In genomic region chr15:29924750-29925149, GRCh38 we compare ENCODE assay signal across 9 cellular contexts.
A peak's percentile ranks its signal among the peaks of the same experiment; 100 is the strongest.
DNase-seq lines count a peak whose midpoint lies in the region; ATAC-seq, FAIRE-seq and TF ChIP-seq lines count a peak whose summit lies in the region.
"Had no signal": no experiment of that assay in that cellular context is flagged by ENCODE, and none has a peak within 500 bp of the region (broad histone marks: within the 10 kb centered on the region; RNA-seq: fewer than 3 reads in every experiment).

No MANE protein-coding gene starts in this region.

- H3K4me3 ChIP-seq in AG10803 (ENCODE audit: low read length), result no peak overlapping the region
- no peak overlapping the region for H3K4me3 ChIP-seq in HepG2 (replicated peaks in 1 of 3; ENCODE audit: insufficient read depth in 1 of 3, low read depth in 2 of 3, low read length in 3 of 3)

- BruUV-seq in HepG2 (replicated peaks; lab: Mats Ljungman, UMichigan), result no TSS peak

- CTCF ChIA-PET in HepG2 (lab: Yijun Ruan, JAX; ENCODE audit: low intra/inter-chr PET ratio, low total read pairs), result interaction anchor here (2.8 kb wide), 1 partner anchor 256 kb away, joined by 42 read pairs; no protein-coding TSS in a partner anchor

- no peak overlapping the region for H3K9ac ChIP-seq in HepG2 (ENCODE audit: insufficient read depth, low read depth, low read length)

- H3K27ac Mint-ChIP-seq in natural killer cell, result no peak overlapping the region
- H3K27ac Mint-ChIP-seq: activated naive CD8-positive, alpha-beta T cell treated with anti-CD3 and anti-CD28 coated beads, Interleukin-2, amount 10 ng/mL, durations not matched to agents 7 days and 5 days had no signal

- H2AFZ ChIP-seq in HepG2 (ENCODE audit: low read length), result no peak overlapping the region

- no peaks in the 10 kb centered on the region for H3K4me1 Mint-ChIP-seq in natural killer cell
- H3K4me1 Mint-ChIP-seq: activated naive CD8-positive, alpha-beta T cell treated with anti-CD3 and anti-CD28 coated beads, Interleukin-2, amount 10 ng/mL, durations not matched to agents 7 days and 5 days had no signal

- intact Hi-C loops in HepG2 (cut with micrococcal nuclease; ENCODE audit: unreplicated experiment) (loop anchor here (5.0 kb wide), 1 partner anchor 102 kb away; the partner anchor contains the start of gene TJP1), natural killer cell (cut with micrococcal nuclease) (no loop called here)

- TF ChIP-seq CTCF in AG10803 (conservative IDR thresholded peaks at IDR 0.05; ENCODE audit: low read length) (no peak), HepG2 (CRISPR knock-in tag; IDR thresholded peaks at IDR 0.05) (no peak), natural killer cell (IDR thresholded peaks at IDR 0.05) (no peak)

- H3K4me1 ChIP-seq in HepG2 (ENCODE audit: insufficient read depth, low read length), result peaks cover 26% of the 10 kb centered on the region

- no peak overlapping the region for H3K4me3 Mint-ChIP-seq in natural killer cell
- H3K4me3 Mint-ChIP-seq: activated naive CD8-positive, alpha-beta T cell treated with anti-CD3 and anti-CD28 coated beads, Interleukin-2, amount 10 ng/mL, durations not matched to agents 7 days and 5 days had no signal

- 0% methylated on average over 3 of the region's 4 CpGs for WGBS in HepG2 (ENCODE audit: low lambda C conversion rate)

- H3K36me3 Mint-ChIP-seq in natural killer cell, result no peaks in the 10 kb centered on the region
- H3K36me3 Mint-ChIP-seq: activated naive CD8-positive, alpha-beta T cell treated with anti-CD3 and anti-CD28 coated beads, Interleukin-2, amount 10 ng/mL, durations not matched to agents 7 days and 5 days had no signal

- FAIRE-seq in HepG2 (lab: Jason Lieb, UNC), result peak; percentile 8

- in situ Hi-C loops in HepG2 (cut with HindIII; ENCODE audit: extremely low pct_ligation_motif_present, low pct_unique_long_range_greater_than_20kb), result loop anchor here (5.0 kb wide), 2 partner anchors 177 to 252 kb away; no protein-coding TSS in a partner anchor

- H3K27me3 ChIP-seq in HepG2 (ENCODE audit: control insufficient read depth in 1 of 2, insufficient read depth in 2 of 2, low read length in 2 of 2), result no peaks in the 10 kb centered on the region

- DNase-seq in AG10803 (ENCODE audit: low read depth), result peak; percentile 71
- DNase-seq in dedifferentiated amniotic fluid mesenchymal stem cell (ENCODE audit: extremely low spot score), result peak; percentile 64
- DNase-seq in HepG2 (ENCODE audit: low spot score), result peak; percentile 60
- DNase-seq in T-helper 2 cell, result no peak
- DNase-seq in natural killer cell, result no peak
- DNase-seq in activated naive CD4-positive, alpha-beta T cell (lab: John Stamatoyannopoulos, UW), result no peak
- DNase-seq in activated gamma-delta T cell treated with Interleukin-2 at 50 U/mL for 16 hours, result no peak
- DNase-seq: activated naive CD8-positive, alpha-beta T cell treated with anti-CD3 and anti-CD28 coated beads, Interleukin-2, amount 10 ng/mL, durations not matched to agents 7 days and 5 days had no signal

- 0 out of 2 replicates have a peak, but pooled peaks have one; percentile 30 for TF ChIP-seq EP300 in Ishikawa (IDR thresholded peaks at IDR 0.05; ENCODE audit: borderline replicate concordance)
- no peak for TF ChIP-seq EP300 in HepG2 (IDR thresholded peaks at IDR 0.05; ENCODE audit: low read depth in 2 of 2, low read length in 2 of 2)
- no peak for TF ChIP-seq EP300 in HepG2 (CRISPR knock-in tag; IDR thresholded peaks at IDR 0.05; ENCODE audit: borderline replicate concordance)

- H4K20me1 ChIP-seq in HepG2 (ENCODE audit: insufficient read depth, low read length), result no peaks in the 10 kb centered on the region

- POLR2A ChIA-PET in HepG2 (lab: Yijun Ruan, JAX), result no interaction called here

- ATAC-seq in HepG2 (peak; percentile 87), natural killer cell (no peak)

- no peaks in the 10 kb centered on the region for H3K9me3 ChIP-seq in HepG2 (ENCODE audit: low read length)

- no peak for TF ChIP-seq POLR2A in HepG2 (IDR thresholded peaks at IDR 0.05; ENCODE audit: insufficient read depth in 1 of 2, low read depth in 2 of 2, low read length in 2 of 2)

- no peaks in the 10 kb centered on the region for H3K79me2 ChIP-seq in HepG2 (ENCODE audit: insufficient read depth, low read length)

- H3K27ac ChIP-seq in HepG2 (ENCODE audit: extremely low read length, insufficient read depth, low read length), result no peak overlapping the region

- TF ChIP-seq RAD21 in Ishikawa (IDR thresholded peaks at IDR 0.05; ENCODE audit: low read depth), result no peak
- TF ChIP-seq RAD21 in HepG2 (CRISPR knock-in tag; IDR thresholded peaks at IDR 0.05), result no peak

- peak overlapping the region; percentile 44; the same call in 1 of the 2 replicates for H3K4me2 ChIP-seq in HepG2 (ENCODE audit: low read depth, low read length)

- no peaks in the 10 kb centered on the region for H3K36me3 ChIP-seq in HepG2 (replicated peaks in 1 of 2; ENCODE audit: control insufficient read depth in 1 of 2, insufficient read depth in 2 of 2, low read length in 2 of 2)

- H3K9me3 Mint-ChIP-seq in natural killer cell, result no peaks in the 10 kb centered on the region
- H3K9me3 Mint-ChIP-seq: activated naive CD8-positive, alpha-beta T cell treated with anti-CD3 and anti-CD28 coated beads, Interleukin-2, amount 10 ng/mL, durations not matched to agents 7 days and 5 days had no signal

- peaks cover 17 to 68% of the 10 kb centered on the region in 2 donors for H3K27me3 Mint-ChIP-seq in natural killer cell (ENCODE audit: low read depth in 2 of 2)

TF ChIP-seq in Ishikawa, 13 proteins besides CTCF, POLR2A, EP300 and RAD21:
- no peak for TF ChIP-seq TCF12 (IDR thresholded peaks at IDR 0.05; ENCODE audit: low read depth)
- TF ChIP-seq ZBTB7A (IDR thresholded peaks at IDR 0.05; ENCODE audit: low read depth), result peak; percentile 50; the same call in 1 of the 2 replicates
- 0 out of 2 replicates have a peak, but pooled peaks have one; percentile 3 for TF ChIP-seq MAX (IDR thresholded peaks at IDR 0.05)
- TF ChIP-seq TEAD4 (IDR thresholded peaks at IDR 0.05), result peak; percentile 96
- no peak for TF ChIP-seq YY1 (IDR thresholded peaks at IDR 0.05; ENCODE audit: low read depth)

TF ChIP-seq in HepG2, 621 proteins besides CTCF, POLR2A, EP300 and RAD21:
- TF ChIP-seq ZNF263 (CRISPR knock-in tag; IDR thresholded peaks at IDR 0.05), result peak; percentile 79
- no peak for TF ChIP-seq NFKB2 (CRISPR knock-in tag; IDR thresholded peaks at IDR 0.05; ENCODE audit: borderline replicate concordance)
- TF ChIP-seq BATF2 (CRISPR knock-in tag; IDR thresholded peaks at IDR 0.05), result no peak
- TF ChIP-seq ZNF143 (CRISPR knock-in tag; IDR thresholded peaks at IDR 0.05), result peak; percentile 51; the same call in 1 of the 2 replicates
- peak; percentile 39; the same call in 1 of the 2 replicates for TF ChIP-seq PATZ1 (CRISPR knock-in tag; IDR thresholded peaks at IDR 0.05)
- TF ChIP-seq TEAD3 (CRISPR knock-in tag; optimal IDR thresholded peaks at IDR 0.05; ENCODE audit: borderline replicate concordance), result peak; percentile 88

Comparison
In these comparisons a context has a peak if more than half of its experiments do, and no peak if none do; other contexts are left out.
1. DNase-seq: peak in AG10803 (single experiment), dedifferentiated amniotic fluid mesenchymal stem cell (single experiment) and HepG2 (single experiment); none in T-helper 2 cell (0 of 5), natural killer cell (single experiment), activated naive CD4-positive, alpha-beta T cell (0 of 4) and activated gamma-delta T cell treated with Interleukin-2 at 50 U/mL for 16 hours (single experiment).